Comparison of ENCODE assay signal across 1 cellular context in the genomic region with DNA sequence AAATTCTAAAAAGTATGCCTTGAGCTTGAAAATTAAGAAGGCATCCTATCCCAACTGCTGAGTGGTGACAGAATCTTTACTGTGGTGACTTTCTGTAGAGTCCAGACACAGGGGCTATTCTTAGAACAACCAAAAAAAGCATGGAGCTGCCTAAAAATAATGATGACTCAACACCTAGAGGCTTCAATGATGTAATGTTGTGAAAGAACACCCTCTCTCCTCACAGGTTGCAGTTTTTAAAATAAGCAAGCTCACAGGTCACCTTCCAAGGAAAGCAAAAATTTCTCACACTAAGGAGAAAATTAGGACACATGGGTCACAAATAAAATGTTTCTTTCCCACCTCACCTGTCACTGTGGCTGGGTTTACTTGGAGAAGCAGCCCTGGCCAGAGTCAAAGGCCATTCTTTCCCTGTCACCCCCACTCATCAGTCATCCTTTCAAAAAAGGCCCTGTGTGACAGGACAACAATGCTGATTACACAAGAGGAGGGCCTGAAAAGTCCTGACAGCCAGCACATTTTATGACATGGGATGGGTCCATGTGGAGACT.
TF ChIP-seq lines count a peak whose summit lies in the region.

No MANE protein-coding gene starts in this region.

TF ChIP-seq in H1, 55 proteins besides CTCF, POLR2A, EP300 and RAD21:
- TF ChIP-seq PHF8 (conservative IDR thresholded peaks at IDR 0.05; ENCODE audit: low read depth, low read length) (no peak), RBBP5 (IDR thresholded peaks at IDR 0.05; ENCODE audit: borderline replicate concordance, low read depth, low read length) (no peak), RFX5 (IDR thresholded peaks at IDR 0.05; ENCODE audit: borderline replicate concordance, low read depth, low read length) (no peak), ASH2L (IDR thresholded peaks at IDR 0.05; ENCODE audit: low read length) (no peak), SP1 (IDR thresholded peaks at IDR 0.05; ENCODE audit: low read depth, low read length) (no peak), YY1 (IDR thresholded peaks at IDR 0.05; ENCODE audit: low read depth, low read length) (no peak)
